ENCODE assay signal across 9 cellular contexts in the genomic region with DNA sequence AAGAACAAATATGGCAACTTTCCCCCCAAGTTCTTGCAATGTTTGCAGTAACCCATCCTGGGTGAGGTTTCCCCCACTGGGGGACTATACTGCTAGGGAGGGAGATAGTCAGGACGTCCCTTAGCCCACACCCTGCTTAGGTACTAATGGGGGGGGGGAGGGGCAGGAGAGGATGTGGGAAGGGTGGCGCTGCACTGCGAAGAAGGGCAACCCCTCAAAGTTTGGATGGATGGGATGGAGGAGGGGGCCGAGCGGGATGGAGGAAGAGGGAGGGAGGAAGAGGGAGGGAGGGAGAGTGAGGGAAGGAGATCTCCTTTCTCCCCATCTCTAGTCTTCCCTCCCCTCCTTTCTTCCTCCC.
DNase-seq lines count a peak whose midpoint lies in the region; ATAC-seq and TF ChIP-seq lines count a peak whose summit lies in the region.
"Had no signal": no experiment of that assay in that cellular context is flagged by ENCODE, and none has a peak within 500 bp of the region (broad histone marks: within the 10 kb centered on the region; RNA-seq: fewer than 3 reads in every experiment).

No MANE protein-coding gene starts in this region.

- no peak for TF ChIP-seq RAD21 in neural cell (conservative IDR thresholded peaks at IDR 0.05)

- peaks cover 0 to 6% (median 0%) of the 10 kb centered on the region in 3 donors for H3K9me3 Mint-ChIP-seq in IgD-negative memory B cell

- no peak for TF ChIP-seq EP300 in neural cell (conservative IDR thresholded peaks at IDR 0.05; ENCODE audit: poor library complexity, severe bottlenecking)

- no peaks in the 10 kb centered on the region for H3K9me2 ChIP-seq in neural cell (ENCODE audit: insufficient read depth, low read length)

- no peak overlapping the region for H3K27ac Mint-ChIP-seq in IgD-negative memory B cell

- peaks cover 83% of the 10 kb centered on the region for H3K27me3 Mint-ChIP-seq in IgD-negative memory B cell

- no peak overlapping the region for H3K27ac ChIP-seq in BLaER1
- H3K27ac ChIP-seq in coronary artery = no peak overlapping the region
- no peak overlapping the region for H3K27ac ChIP-seq in neural cell (ENCODE audit: low read length)

- no peaks in the 10 kb centered on the region for H3K79me2 ChIP-seq in neural cell (replicated peaks; ENCODE audit: insufficient read depth, low read length)

- peaks cover 16 to 36% (median 19%) of the 10 kb centered on the region in 3 donors for H3K4me1 Mint-ChIP-seq in IgD-negative memory B cell

- peak overlapping the region; percentile 77 to 94 (median 87) for H3K4me3 Mint-ChIP-seq in IgD-negative memory B cell

- peaks cover 97% of the 10 kb centered on the region for H3K27me3 ChIP-seq in BLaER1
- H3K27me3 ChIP-seq in neural cell (ENCODE audit: insufficient read depth, low read depth, low read length) = peaks cover 81% of the 10 kb centered on the region

- H3F3A ChIP-seq in neural cell (ENCODE audit: insufficient read depth, low read length, poor library complexity, severe bottlenecking) = no peaks in the 10 kb centered on the region

- H3K36me3 Mint-ChIP-seq in IgD-negative memory B cell = peaks cover 1% of the 10 kb centered on the region

- H3K9me3 ChIP-seq in BLaER1 (peaks cover 21% of the 10 kb centered on the region), neural cell (ENCODE audit: low read length) (no peaks in the 10 kb centered on the region)

- H3K4me1 ChIP-seq in BLaER1 = no peaks in the 10 kb centered on the region

- peaks cover 33% of the 10 kb centered on the region; the same call in 1 of the 2 replicates for H4K20me1 ChIP-seq in BLaER1
- no peaks in the 10 kb centered on the region for H4K20me1 ChIP-seq in neural cell (ENCODE audit: insufficient read depth)

- H3K4me2 ChIP-seq in BLaER1 = peak overlapping the region; percentile 95
- peak overlapping the region; percentile 82 for H3K4me2 ChIP-seq in neural cell (ENCODE audit: low read length)

- peak overlapping the region; percentile 73 for H3K4me3 ChIP-seq in BLaER1
- H3K4me3 ChIP-seq in coronary artery = peak overlapping the region; percentile 71
- peak overlapping the region; percentile 94 for H3K4me3 ChIP-seq in neural cell (ENCODE audit: low read length)

- H3K9ac ChIP-seq in BLaER1 (no peak overlapping the region), neural cell (ENCODE audit: low read length) (peak overlapping the region; percentile 56)

- DNase-seq in coronary artery (ENCODE audit: low spot score) (no peak), kidney tubule cell (ENCODE audit: low spot score) (no peak), D341Med (ENCODE audit: low spot score) (no peak), superior temporal gyrus (ENCODE audit: extremely low spot score) (no peak)
- DNase-seq: SHP77 treated with DMSO at 0.1 percent for 48 hours had no signal

- H3K36me3 ChIP-seq in BLaER1 (no peaks in the 10 kb centered on the region), neural cell (ENCODE audit: insufficient read depth, low read length) (no peaks in the 10 kb centered on the region)

- no peak overlapping the region for H2AFZ ChIP-seq in neural cell (ENCODE audit: low read depth, low read length)

- ATAC-seq in HG03460 (IDR thresholded peaks at IDR 0.05; ENCODE audit: unreplicated experiment) = no peak

- TF ChIP-seq CTCF in coronary artery (IDR thresholded peaks at IDR 0.05) (no peak), neural cell (IDR thresholded peaks at IDR 0.05; ENCODE audit: poor library complexity, severe bottlenecking) (no peak)

TF ChIP-seq in neural cell, 6 proteins besides CTCF, POLR2A, EP300 and RAD21:
- TF ChIP-seq REST (IDR thresholded peaks at IDR 0.05; ENCODE audit: borderline replicate concordance) = no peak
- no peak for TF ChIP-seq EZH2 (IDR thresholded peaks at IDR 0.05; ENCODE audit: borderline replicate concordance, insufficient read depth, low read length, poor library complexity, severe bottlenecking)
- no peak for TF ChIP-seq SMC3 (conservative IDR thresholded peaks at IDR 0.05; ENCODE audit: poor library complexity)
- no peak for TF ChIP-seq MXI1 (conservative IDR thresholded peaks at IDR 0.05; ENCODE audit: poor library complexity, severe bottlenecking)
- no peak for TF ChIP-seq POLR2AphosphoS5 (IDR thresholded peaks at IDR 0.05)
- no peak for TF ChIP-seq TAF1 (IDR thresholded peaks at IDR 0.05; ENCODE audit: low read depth)
